In the genomic region with DNA sequence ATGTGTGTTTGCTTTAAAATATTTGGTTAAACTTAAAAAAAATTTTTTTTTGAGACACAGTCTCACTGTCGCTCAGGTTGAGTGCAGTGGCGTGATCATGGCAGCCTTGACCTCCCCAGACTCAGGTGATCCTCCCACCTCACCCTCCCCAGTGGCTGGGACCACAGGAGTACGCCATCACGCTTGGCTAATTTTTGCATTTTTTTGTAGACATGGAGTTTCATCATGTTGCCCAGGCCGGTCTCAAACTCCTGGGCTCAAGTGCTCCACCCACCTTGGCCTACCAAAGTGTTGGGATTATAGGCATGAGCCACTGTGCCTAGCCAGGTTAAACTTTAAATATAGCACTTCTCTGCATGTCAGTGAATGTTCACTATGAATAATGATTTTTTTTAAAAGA, we compare ENCODE assay signal across 20 cellular contexts.
"Had no signal": no experiment of that assay in that cellular context is flagged by ENCODE, and none has a peak within 500 bp of the region (broad histone marks: within the 10 kb centered on the region; RNA-seq: fewer than 3 reads in every experiment).

No MANE protein-coding gene starts in this region.

- H3K4me3 Mint-ChIP-seq: activated CD4-positive, alpha-beta T cell treated with anti-CD3 and anti-CD28 coated beads, Interleukin-2, amount 10 ng/mL, durations not matched to agents 7 days and 5 days; activated T-cell treated with anti-CD3 and anti-CD28 coated beads, Interleukin-2, amount 50 U/mL, for 72 hours; naive thymus-derived CD8-positive, alpha-beta T cell; stimulated activated naive B cell treated with anti-CD40 and anti-IgM and Interleukin-4, amounts not matched to agents 10 μg/mL and 1 μg/mL and 100 μg/mL, for 72 hours; T-cell had no signal

- H3K4me1 Mint-ChIP-seq: stimulated activated naive B cell treated with anti-CD40 and anti-IgM and Interleukin-4, amounts not matched to agents 10 μg/mL and 1 μg/mL and 100 μg/mL, for 72 hours had no signal

- H3K36me3 Mint-ChIP-seq: naive thymus-derived CD8-positive, alpha-beta T cell; stimulated activated naive B cell treated with anti-CD40 and anti-IgM and Interleukin-4, amounts not matched to agents 10 μg/mL and 1 μg/mL and 100 μg/mL, for 72 hours; T-cell had no signal

- H3K4me3 ChIP-seq: heart right ventricle, lung, mucosa of descending colon, spleen, tibial nerve, uterus had no signal

- DNase-seq: activated CD4-positive, alpha-beta T cell treated with anti-CD3 and anti-CD28 coated beads, Interleukin-2, amount 10 ng/mL, durations not matched to agents 7 days and 5 days; activated CD8-positive, alpha-beta memory T cell treated with anti-CD3 and anti-CD28 coated beads, Interleukin-2, amount 50 U/mL, for 48 hours; activated gamma-delta T cell; activated T-cell treated with anti-CD3 and anti-CD28 coated beads, Interleukin-2, amount 50 U/mL, for 72 hours; amniotic stem cell; heart right ventricle; mucosa of descending colon; naive thymus-derived CD8-positive, alpha-beta T cell; spleen; stimulated activated CD4-positive, alpha-beta T cell treated with anti-CD3 and anti-CD28 coated beads, Interleukin-2, amount 100 ng/mL, for 24 hours; stimulated activated naive B cell treated with anti-CD40 and anti-IgM and Interleukin-4, amounts not matched to agents 10 μg/mL and 1 μg/mL and 100 μg/mL, for 72 hours; T-cell; T-helper 9 cell; uterus had no signal

- H3K9me3 Mint-ChIP-seq: activated CD4-positive, alpha-beta T cell treated with anti-CD3 and anti-CD28 coated beads, Interleukin-2, amount 10 ng/mL, durations not matched to agents 7 days and 5 days; naive thymus-derived CD8-positive, alpha-beta T cell; T-cell had no signal

- FAIRE-seq: bronchial epithelial cell, frontal cortex had no signal

- H3K27ac ChIP-seq: epithelial cell of prostate, heart right ventricle, spleen had no signal

- H3K27ac Mint-ChIP-seq: activated CD4-positive, alpha-beta T cell treated with anti-CD3 and anti-CD28 coated beads, Interleukin-2, amount 10 ng/mL, durations not matched to agents 7 days and 5 days; activated naive CD4-positive, alpha-beta T cell treated with anti-CD3 and anti-CD28 coated beads, Interleukin-2, amount 50 U/mL, for 72 hours; activated T-cell treated with anti-CD3 and anti-CD28 coated beads, Interleukin-2, amount 50 U/mL, for 72 hours; stimulated activated naive B cell treated with anti-CD40 and anti-IgM and Interleukin-4, amounts not matched to agents 10 μg/mL and 1 μg/mL and 100 μg/mL, for 72 hours; T-cell had no signal

- H3K36me3 ChIP-seq: heart right ventricle, spleen, tibial nerve, uterus had no signal

- H3K9me3 ChIP-seq: heart right ventricle, mucosa of descending colon, spleen, tibial nerve, uterus had no signal

- H3K4me1 ChIP-seq: spleen, uterus had no signal

- H3K27me3 ChIP-seq: heart right ventricle, spleen, tibial nerve, uterus had no signal

- ATAC-seq: activated naive CD4-positive, alpha-beta T cell treated with anti-CD3 and anti-CD28 coated beads, Interleukin-2, amount 50 U/mL, for 72 hours; activated T-cell treated with anti-CD3 and anti-CD28 coated beads, Interleukin-2, amount 50 U/mL, for 72 hours; heart right ventricle; mucosa of descending colon; naive thymus-derived CD8-positive, alpha-beta T cell; stimulated activated naive B cell treated with anti-CD40 and anti-IgM and Interleukin-4, amounts not matched to agents 10 μg/mL and 1 μg/mL and 100 μg/mL, for 72 hours; T-cell had no signal
